Comparison of ENCODE assay signal across 37 cellular contexts in the genomic region with DNA sequence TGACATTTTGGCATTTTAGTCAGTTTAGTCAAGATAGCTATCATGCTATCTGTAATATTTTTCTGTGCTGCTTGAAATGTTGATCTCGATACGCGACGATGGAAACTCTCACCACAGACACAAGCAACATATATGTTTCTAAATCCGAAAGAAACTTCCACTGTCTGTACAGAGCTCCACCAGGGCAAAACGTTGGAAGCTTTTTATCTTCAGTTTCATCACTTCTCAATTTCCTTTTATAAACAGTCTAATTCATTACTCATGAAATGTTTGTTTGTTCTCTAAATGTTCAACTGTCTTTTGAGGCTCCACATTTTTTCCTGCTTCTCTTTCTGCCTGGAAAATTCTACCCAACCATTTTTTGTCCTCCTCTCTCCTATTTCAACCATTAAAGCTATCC.
A peak's percentile ranks its signal among the peaks of the same experiment; 100 is the strongest.
DNase-seq lines count a peak whose midpoint lies in the region; ATAC-seq, FAIRE-seq and TF ChIP-seq lines count a peak whose summit lies in the region.
"Had no signal": no experiment of that assay in that cellular context is flagged by ENCODE, and none has a peak within 500 bp of the region (broad histone marks: within the 10 kb centered on the region; RNA-seq: fewer than 3 reads in every experiment).

No MANE protein-coding gene starts in this region.

- no peak for TF ChIP-seq EP300 in ovary (IDR thresholded peaks at IDR 0.05)

- TF ChIP-seq POLR2A in ovary (IDR thresholded peaks at IDR 0.05): no peak

- peaks cover 5% of the 10 kb centered on the region for H3K36me3 Mint-ChIP-seq in osteocyte (ENCODE audit: unreplicated experiment)
- H3K36me3 Mint-ChIP-seq: activated naive CD4-positive, alpha-beta T cell treated with anti-CD3 and anti-CD28 coated beads, Interleukin-2, amount 50 U/mL, for 24 hours; immature natural killer cell; memory B cell; stimulated activated naive B cell treated with anti-CD40 and anti-IgM and Interleukin-4, amounts not matched to agents 10 μg/mL and 1 μg/mL and 100 μg/mL, for 72 hours had no signal

- WGBS in ovary, 3 donors: 60 to 78% (median 76%) methylated on average over 6 of the region's 6 CpGs

- no peak overlapping the region for H3K27ac Mint-ChIP-seq in osteocyte (ENCODE audit: unreplicated experiment)
- H3K27ac Mint-ChIP-seq: activated naive CD4-positive, alpha-beta T cell treated with anti-CD3 and anti-CD28 coated beads, Interleukin-2, amount 50 U/mL, for 24 hours; activated T-helper 2 cell treated with anti-CD3 and anti-CD28 coated beads, Interferon-gamma antibody, Interleukin-2, Interleukin-4, amounts not matched to agents 10 μg/mL and 5 μg/mL and 100 μg/mL, durations not matched to agents 14 hours and 24 hours and 36 hours; immature natural killer cell; memory B cell; stimulated activated naive B cell treated with anti-CD40 and anti-IgM and Interleukin-4, amounts not matched to agents 10 μg/mL and 1 μg/mL and 100 μg/mL, for 72 hours had no signal

- dilution Hi-C loops in keratinocyte (cut with MboI; ENCODE audit: extremely low pct_ligation_motif_present, low sequenced_read_pairs): no loop called here

- intact Hi-C loops in ovary (cut with DNase I): no loop called here

- TF ChIP-seq CTCF in choroid plexus epithelial cell (conservative IDR thresholded peaks at IDR 0.05; ENCODE audit: low read depth, low read length): no peak
- TF ChIP-seq CTCF in keratinocyte (optimal IDR thresholded peaks at IDR 0.05 in 1 of 3, IDR thresholded peaks at IDR 0.05 in 1 of 3, conservative IDR thresholded peaks at IDR 0.05 in 1 of 3; ENCODE audit: extremely low read depth in 1 of 3, insufficient read depth in 2 of 3, low read length in 3 of 3): no peak
- TF ChIP-seq CTCF in osteocyte (IDR thresholded peaks at IDR 0.05): no peak
- no peak for TF ChIP-seq CTCF in ovary (IDR thresholded peaks at IDR 0.05)

- H3K27ac ChIP-seq in SJSA1: peak overlapping the region; percentile 26
- no peak overlapping the region for H3K27ac ChIP-seq in keratinocyte (ENCODE audit: control insufficient read depth, insufficient read depth, low read length)
- no peak overlapping the region for H3K27ac ChIP-seq in ovary
- H3K27ac ChIP-seq: esophagus squamous epithelium, HL-60, KMS-11, pancreas, Peyer's patch, skin epidermis, upper lobe of right lung had no signal

- FAIRE-seq in keratinocyte (lab: Jason Lieb, UNC): no peak
- FAIRE-seq: GM18507, GM19239, H54, pancreas had no signal

- no peak for ATAC-seq in GM21381 (IDR thresholded peaks at IDR 0.05; ENCODE audit: unreplicated experiment)
- ATAC-seq: pancreas; stimulated activated naive B cell treated with anti-CD40 and anti-IgM and Interleukin-4, amounts not matched to agents 10 μg/mL and 1 μg/mL and 100 μg/mL, for 72 hours; upper lobe of right lung had no signal

- peaks cover 33% of the 10 kb centered on the region for H3K4me1 ChIP-seq in SJSA1 (replicated peaks)
- H3K4me1 ChIP-seq in keratinocyte (ENCODE audit: control insufficient read depth, extremely low read depth, insufficient read depth, low read length): peaks cover 14% of the 10 kb centered on the region
- no peaks in the 10 kb centered on the region for H3K4me1 ChIP-seq in ovary (ENCODE audit: insufficient read depth)
- H3K4me1 ChIP-seq: pancreas, Peyer's patch, upper lobe of right lung had no signal

- H3K9me3 ChIP-seq in SJSA1 (replicated peaks) (no peaks in the 10 kb centered on the region), keratinocyte (ENCODE audit: control insufficient read depth, low read depth, low read length) (no peaks in the 10 kb centered on the region), ovary (no peaks in the 10 kb centered on the region)
- H3K9me3 ChIP-seq: esophagus squamous epithelium, pancreas, Peyer's patch, upper lobe of right lung had no signal

- DNase-seq in H4 (ENCODE audit: low spot score) (peak; percentile 5), SJSA1 (ENCODE audit: low read depth in 1 of 2, low spot score in 2 of 2) (peak in 1 of 2 experiments; percentile 44), choroid plexus epithelial cell (ENCODE audit: low read depth) (peak; percentile 52), keratinocyte (ENCODE audit: low read depth, low spot score) (no peak), osteocyte (ENCODE audit: extremely low spot score, unreplicated experiment) (no peak), iPS-NIHi7 (ENCODE audit: extremely low spot score) (no peak), ovary (no peak)
- DNase-seq: activated CD4-positive, alpha-beta T cell treated with anti-CD3 and anti-CD28 coated beads for 48 hours; activated CD8-positive, alpha-beta memory T cell treated with anti-CD3 and anti-CD28 coated beads for 24 hours; activated T-cell treated with anti-CD3 and anti-CD28 coated beads for 4 hours; anterior cingulate cortex; C1 segment of cervical spinal cord; Calu3; esophagus squamous epithelium; hypothalamus; immature natural killer cell; NCI-H1436; NCI-H2081 treated with DMSO at 0.1 percent for 48 hours; NCI-H226; NCI-H526 treated with DMSO at 0.1 percent for 48 hours; pancreas; Peyer's patch; retina; SIG-M5; stimulated activated naive B cell treated with anti-CD40 and anti-IgM and Interleukin-4, amounts not matched to agents 10 μg/mL and 1 μg/mL and 100 μg/mL, for 72 hours; upper lobe of right lung had no signal

- no peaks in the 10 kb centered on the region for H3K9me1 ChIP-seq in keratinocyte (ENCODE audit: control insufficient read depth, extremely low read depth, insufficient read depth, low read length)

- H3K27me3 Mint-ChIP-seq in osteocyte (ENCODE audit: unreplicated experiment): no peaks in the 10 kb centered on the region
- H3K27me3 Mint-ChIP-seq: activated naive CD4-positive, alpha-beta T cell treated with anti-CD3 and anti-CD28 coated beads, Interleukin-2, amount 50 U/mL, for 24 hours; central memory CD8-positive, alpha-beta T cell; memory B cell; stimulated activated naive B cell treated with anti-CD40 and anti-IgM and Interleukin-4, amounts not matched to agents 10 μg/mL and 1 μg/mL and 100 μg/mL, for 72 hours had no signal

- no peaks in the 10 kb centered on the region for H3K79me2 ChIP-seq in keratinocyte (ENCODE audit: control insufficient read depth, insufficient read depth, low read length)

- H3K4me1 Mint-ChIP-seq in osteocyte (ENCODE audit: unreplicated experiment): peaks cover 25% of the 10 kb centered on the region
- H3K4me1 Mint-ChIP-seq: activated naive CD4-positive, alpha-beta T cell treated with anti-CD3 and anti-CD28 coated beads, Interleukin-2, amount 50 U/mL, for 24 hours; central memory CD8-positive, alpha-beta T cell; immature natural killer cell; memory B cell; stimulated activated naive B cell treated with anti-CD40 and anti-IgM and Interleukin-4, amounts not matched to agents 10 μg/mL and 1 μg/mL and 100 μg/mL, for 72 hours had no signal

- peaks cover 14% of the 10 kb centered on the region for H3K9me3 Mint-ChIP-seq in osteocyte (ENCODE audit: unreplicated experiment)
- H3K9me3 Mint-ChIP-seq: activated naive CD4-positive, alpha-beta T cell treated with anti-CD3 and anti-CD28 coated beads, Interleukin-2, amount 50 U/mL, for 24 hours; stimulated activated naive B cell treated with anti-CD40 and anti-IgM and Interleukin-4, amounts not matched to agents 10 μg/mL and 1 μg/mL and 100 μg/mL, for 72 hours had no signal

- H2AFZ ChIP-seq in keratinocyte (ENCODE audit: control insufficient read depth, low read length): peak overlapping the region; percentile 0

- no peaks in the 10 kb centered on the region for H4K20me1 ChIP-seq in keratinocyte (ENCODE audit: control insufficient read depth, extremely low read depth, insufficient read depth, low read length)

- no peak overlapping the region for H3K9ac ChIP-seq in keratinocyte (ENCODE audit: control insufficient read depth, extremely low read depth, insufficient read depth, low read length)
- H3K9ac ChIP-seq: KMS-11 had no signal

- H3K36me3 ChIP-seq in SJSA1 (no peaks in the 10 kb centered on the region), keratinocyte (ENCODE audit: control insufficient read depth in 2 of 2, extremely low read depth in 1 of 2, insufficient read depth in 2 of 2, low read length in 2 of 2) (no peaks in the 10 kb centered on the region), ovary (no peaks in the 10 kb centered on the region)
- H3K36me3 ChIP-seq: esophagus squamous epithelium, pancreas, Peyer's patch, upper lobe of right lung had no signal

- no peak overlapping the region for H3K4me3 Mint-ChIP-seq in osteocyte (ENCODE audit: unreplicated experiment)
- H3K4me3 Mint-ChIP-seq: activated naive CD4-positive, alpha-beta T cell treated with anti-CD3 and anti-CD28 coated beads, Interleukin-2, amount 50 U/mL, for 24 hours; central memory CD8-positive, alpha-beta T cell; immature natural killer cell; memory B cell; stimulated activated naive B cell treated with anti-CD40 and anti-IgM and Interleukin-4, amounts not matched to agents 10 μg/mL and 1 μg/mL and 100 μg/mL, for 72 hours had no signal

- H3K4me3 ChIP-seq in SJSA1 (no peak overlapping the region), choroid plexus epithelial cell (ENCODE audit: low read depth, low read length) (no peak overlapping the region), keratinocyte (ENCODE audit: control insufficient read depth in 2 of 3, extremely low read depth in 1 of 3, insufficient read depth in 2 of 3, low read depth in 1 of 3, low read length in 3 of 3) (no peak overlapping the region), ovary (no peak overlapping the region)
- H3K4me3 ChIP-seq: esophagus squamous epithelium, pancreas, Peyer's patch, skin epidermis, upper lobe of right lung had no signal

- H3K27me3 ChIP-seq in SJSA1 (replicated peaks): no peaks in the 10 kb centered on the region
- no peaks in the 10 kb centered on the region for H3K27me3 ChIP-seq in keratinocyte (ENCODE audit: control insufficient read depth, extremely low read depth, insufficient read depth, low read length)
- H3K27me3 ChIP-seq in ovary: no peaks in the 10 kb centered on the region
- H3K27me3 ChIP-seq: esophagus squamous epithelium, pancreas, Peyer's patch, upper lobe of right lung had no signal

- no peak overlapping the region for H3K4me2 ChIP-seq in keratinocyte (ENCODE audit: control insufficient read depth, extremely low read depth, insufficient read depth, low read depth, low read length)
- H3K4me2 ChIP-seq: KMS-11 had no signal

Comparison
In these comparisons a context has a peak if more than half of its experiments do, and no peak if none do; other contexts are left out.
1. DNase-seq: peak in H4 (single experiment) and choroid plexus epithelial cell (single experiment); none in keratinocyte (single experiment), osteocyte (single experiment), iPS-NIHi7 (single experiment) and ovary (0 of 5).